Comparison of ENCODE assay signal across 1 cellular context in the genomic region with DNA sequence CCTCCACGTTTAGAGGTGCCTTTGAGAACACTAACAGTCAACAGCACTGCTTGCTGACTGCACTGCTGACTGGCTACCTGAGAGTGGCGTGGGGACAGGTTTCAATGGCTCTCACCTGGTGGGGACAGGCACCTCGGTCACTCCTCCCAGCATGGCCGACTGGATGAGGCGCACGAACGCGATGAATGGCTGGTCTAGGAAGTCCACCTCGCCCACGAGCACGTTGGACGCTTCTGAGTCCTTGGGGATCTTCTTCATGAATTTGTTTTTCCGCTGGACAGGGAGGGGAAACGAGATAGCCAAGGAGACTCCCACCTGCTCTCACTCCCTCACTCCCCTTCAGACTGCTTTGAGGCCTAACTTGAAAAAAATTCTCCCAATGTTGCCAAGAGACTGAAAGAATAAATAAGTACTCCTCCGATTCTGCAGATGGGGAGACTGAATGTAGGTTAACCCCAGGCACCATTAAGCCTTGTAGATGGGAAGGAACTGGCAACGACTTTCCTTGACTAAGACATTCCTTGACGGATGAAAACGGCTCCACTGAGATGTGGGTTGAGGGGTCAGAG.
TF ChIP-seq lines count a peak whose summit lies in the region.

No MANE protein-coding gene starts in this region.

TF ChIP-seq in H1, 55 proteins besides CTCF, POLR2A, EP300 and RAD21:
- no peak for TF ChIP-seq GTF2F1 (IDR thresholded peaks at IDR 0.05; ENCODE audit: borderline replicate concordance, low read depth, low read length)
- no peak for TF ChIP-seq NRF1 (IDR thresholded peaks at IDR 0.05; ENCODE audit: low read depth, low read length)
- TF ChIP-seq CHD2 (IDR thresholded peaks at IDR 0.05; ENCODE audit: low read length): no peak
- TF ChIP-seq ASH2L (IDR thresholded peaks at IDR 0.05; ENCODE audit: low read length): no peak
- no peak for TF ChIP-seq SIN3A (conservative IDR thresholded peaks at IDR 0.05 in 1 of 2, IDR thresholded peaks at IDR 0.05 in 1 of 2; ENCODE audit: low read depth in 1 of 2, low read length in 2 of 2)
- TF ChIP-seq YY1 (IDR thresholded peaks at IDR 0.05; ENCODE audit: low read depth, low read length): no peak
- no peak for TF ChIP-seq CHD7 (IDR thresholded peaks at IDR 0.05; ENCODE audit: insufficient replicate concordance, low read length)
- no peak for TF ChIP-seq SIX5 (IDR thresholded peaks at IDR 0.05; ENCODE audit: low read depth, low read length)
- TF ChIP-seq EZH2 (IDR thresholded peaks at IDR 0.05; ENCODE audit: low read depth, low read length, severe bottlenecking): no peak
